In genomic region chr4:108874806-108875205, GRCh38 we compare ENCODE assay signal across 11 cellular contexts.
"Had no signal": no experiment of that assay in that cellular context is flagged by ENCODE, and none has a peak within 500 bp of the region (broad histone marks: within the 10 kb centered on the region; RNA-seq: fewer than 3 reads in every experiment).

No MANE protein-coding gene starts in this region.

- H3K4me3 ChIP-seq: GM23248, GM23338, HAP-1 had no signal

- H3K9me3 ChIP-seq: HAP-1 had no signal

- H3K9ac ChIP-seq: GM23248 had no signal

- H3K27ac ChIP-seq: GM23248 had no signal

- FAIRE-seq: H1, H54 had no signal

- DNase-seq: GM23248, GOT3, H7, H9, HCEC 1CT, HFFc6 had no signal

- H3K4me2 ChIP-seq: GM23338 had no signal

- H3K36me3 ChIP-seq: HAP-1 had no signal

- ATAC-seq: GM23338, HCT116 had no signal

- H2AFZ ChIP-seq: GM23248, GM23338 had no signal
